Comparison of ENCODE assay signal across 26 cellular contexts in genomic region chr2:151931030-151931611, GRCh38.
"Had no signal": no experiment of that assay in that cellular context is flagged by ENCODE, and none has a peak within 500 bp of the region (broad histone marks: within the 10 kb centered on the region; RNA-seq: fewer than 3 reads in every experiment).

No MANE protein-coding gene starts in this region.

- H3K27ac ChIP-seq: epithelial cell of prostate, esophagus muscularis mucosa, heart right ventricle, left lung, lower lobe of right lung, ovary, psoas muscle, spleen, thyroid gland, upper lobe of left lung had no signal

- ATAC-seq: effector memory CD8-positive, alpha-beta T cell; heart right ventricle; left cardiac atrium; left lung; lower lobe of right lung; natural killer cell; right cardiac atrium; stimulated activated naive B cell treated with anti-CD40 and anti-IgM and Interleukin-4, amounts not matched to agents 10 μg/mL and 1 μg/mL and 100 μg/mL, for 72 hours had no signal

- FAIRE-seq: endometrium, islet of Langerhans, urothelium cell line had no signal

- H3K9me3 ChIP-seq: esophagus muscularis mucosa, heart right ventricle, left lung, lower lobe of right lung, ovary, psoas muscle, spleen, thyroid gland, upper lobe of left lung had no signal

- H3K36me3 ChIP-seq: esophagus muscularis mucosa, heart right ventricle, left lung, lower lobe of right lung, ovary, spleen, thyroid gland, upper lobe of left lung had no signal

- DNase-seq: cerebellar nuclear complex; cortex of kidney; effector memory CD8-positive, alpha-beta T cell; foreskin melanocyte; glutamatergic neuron; heart right ventricle; hippocampal formation; left cardiac atrium; left lung; lower lobe of right lung; natural killer cell; occipital lobe; ovary; posterior cingulate gyrus; psoas muscle; right cardiac atrium; spleen; stimulated activated naive B cell treated with anti-CD40 and anti-IgM and Interleukin-4, amounts not matched to agents 10 μg/mL and 1 μg/mL and 100 μg/mL, for 72 hours; thyroid gland; upper lobe of left lung had no signal

- H3K27me3 ChIP-seq: esophagus muscularis mucosa, heart right ventricle, left lung, ovary, spleen, thyroid gland, upper lobe of left lung had no signal

- H3K4me1 ChIP-seq: lower lobe of right lung, spleen, thyroid gland had no signal

- H3K4me3 ChIP-seq: esophagus muscularis mucosa, heart right ventricle, left lung, lower lobe of right lung, ovary, psoas muscle, skin epidermis, spleen, thyroid gland, upper lobe of left lung had no signal
